Comparison of ENCODE assay signal across 14 cellular contexts in the genomic region with DNA sequence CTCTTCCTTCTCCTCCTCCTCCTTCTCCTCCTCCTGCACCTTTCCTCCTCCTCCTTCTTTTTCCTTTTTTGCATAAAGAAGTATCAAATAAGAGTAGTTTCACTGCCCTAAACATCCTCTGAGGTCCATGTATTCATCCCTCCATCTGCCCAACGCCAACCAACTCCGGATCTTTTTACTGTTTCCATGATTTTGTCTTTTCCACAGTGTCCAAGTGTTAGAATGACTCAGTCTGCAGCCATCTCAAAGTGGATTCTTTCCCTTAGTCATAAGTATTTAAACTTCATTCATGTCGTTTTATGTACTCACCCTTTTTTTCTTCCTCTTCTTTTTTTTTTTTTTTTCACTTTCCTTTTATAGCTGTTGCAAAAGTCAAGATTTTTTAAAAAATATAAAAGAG. TPM values are rescaled to one million over a fixed set of nuclear protein-coding genes. Genes with fewer than 3 reads are reported as not detected.
DNase-seq lines count a peak whose midpoint lies in the region; ATAC-seq and TF ChIP-seq lines count a peak whose summit lies in the region.
"Had no signal": no experiment of that assay in that cellular context is flagged by ENCODE, and none has a peak within 500 bp of the region (broad histone marks: within the 10 kb centered on the region; RNA-seq: fewer than 3 reads in every experiment).

No MANE protein-coding gene starts in this region.

- H3K4me2 ChIP-seq in PC-9, result 0 out of 2 replicates have a peak overlapping the region, but pooled peaks have one; percentile 4

- H3K27ac Mint-ChIP-seq in memory B cell, result peak overlapping the region; percentile 37
- H3K27ac Mint-ChIP-seq: activated naive CD8-positive, alpha-beta T cell had no signal

- DNase-seq in AG09309 (ENCODE audit: low read depth) (peak; percentile 21), H4 (ENCODE audit: low spot score) (peak; percentile 81), PC-9 (peak; percentile 5 to 78), memory B cell (ENCODE audit: low spot score in 2 of 2) (no peak), NCI-H1092 (lab: John Stamatoyannopoulos, UW) (no peak), DMS153 (lab: John Stamatoyannopoulos, UW) (no peak), NCI-H446 treated with DMSO at 0.1 percent for 48 hours (lab: John Stamatoyannopoulos, UW) (no peak)
- DNase-seq: activated CD4-positive, alpha-beta T cell treated with anti-CD3 and anti-CD28 coated beads for 1 hour; central memory CD4-positive, alpha-beta T cell; left ventricle myocardium superior had no signal

- H3K9me3 ChIP-seq in PC-9 (ENCODE audit: insufficient read depth, low read depth), result no peaks in the 10 kb centered on the region

- peaks cover 6% of the 10 kb centered on the region for H3K36me3 Mint-ChIP-seq in memory B cell
- H3K36me3 Mint-ChIP-seq: activated naive CD8-positive, alpha-beta T cell had no signal

- no peak overlapping the region for H3K4me3 ChIP-seq in AG09309 (ENCODE audit: control insufficient read depth, low read depth, low read length)
- H3K4me3 ChIP-seq in PC-9, result no peak overlapping the region
- H3K4me3 ChIP-seq: skin epidermis had no signal

- H3K27me3 ChIP-seq in PC-9 (ENCODE audit: insufficient read depth, low read depth), result no peaks in the 10 kb centered on the region

- H3K36me3 ChIP-seq in PC-9 (ENCODE audit: low read depth), result 0 out of 2 replicates have a peak, but pooled peaks cover 4% of the 10 kb centered on the region

- H3K4me1 ChIP-seq in PC-9 (replicated peaks; ENCODE audit: insufficient read depth), result peaks cover 14% of the 10 kb centered on the region

- POLR2A ChIA-PET in PC-9 (lab: Charles Lee; ENCODE audit: unreplicated experiment), result no interaction called here

- intact Hi-C loops in PC-9 (cut with micrococcal nuclease; ENCODE audit: unreplicated experiment), result loop anchor here (2.0 kb wide), 1 partner anchor 25 kb away; no protein-coding TSS in a partner anchor

- peaks cover 15% of the 10 kb centered on the region for H3K27me3 Mint-ChIP-seq in memory B cell

- no peaks in the 10 kb centered on the region for H3F3A ChIP-seq in PC-9 (ENCODE audit: insufficient read depth, low read depth)

- H2AFZ ChIP-seq in PC-9, result no peak overlapping the region

- H3K79me2 ChIP-seq in PC-9 (ENCODE audit: low read depth), result no peaks in the 10 kb centered on the region

- TF ChIP-seq CTCF in AG09309 (IDR thresholded peaks at IDR 0.05; ENCODE audit: control insufficient read depth, insufficient read depth, low read depth, low read length, missing control alignments) (no peak), PC-9 (conservative IDR thresholded peaks at IDR 0.05) (no peak)

- H3K9me2 ChIP-seq in PC-9 (ENCODE audit: insufficient read depth), result no peaks in the 10 kb centered on the region

- peaks cover 15% of the 10 kb centered on the region for H3K4me1 Mint-ChIP-seq in memory B cell

- no peak overlapping the region for H3K4me3 Mint-ChIP-seq in memory B cell
- H3K4me3 Mint-ChIP-seq: activated naive CD8-positive, alpha-beta T cell had no signal

- no peak for ATAC-seq in memory B cell (ENCODE audit: low read depth)
- ATAC-seq in HG03025 (IDR thresholded peaks at IDR 0.05; ENCODE audit: low FRiP score, unreplicated experiment), result no peak
- ATAC-seq: left ventricle myocardium superior had no signal

- peaks cover 8% of the 10 kb centered on the region for H3K9me3 Mint-ChIP-seq in memory B cell

- peak overlapping the region; percentile 13 for H3K27ac ChIP-seq in PC-9
- H3K27ac ChIP-seq: epithelial cell of prostate, skin epidermis had no signal

- CTCF ChIA-PET in PC-9 (lab: Charles Lee), result no interaction called here

- no peaks in the 10 kb centered on the region for H4K20me1 ChIP-seq in PC-9 (ENCODE audit: insufficient read depth)

- no TSS peak for BruUV-seq in PC-9 (replicated peaks; lab: Mats Ljungman, UMichigan)

RNA-seq across cellular contexts. Expression of a gene that starts 12.9 kb away (rescaled TPM):
- total RNA-seq in H4 (2014; rRNA removed; shearing (Covaris generic)), result 0.06 and 0.21 TPM in 2 replicates
- total RNA-seq in PC-9 (2021), result 22.4 TPM in 2 replicates

RNA-seq across cellular contexts. Expression of a gene that starts 55.1 kb away (rescaled TPM):
- total RNA-seq in H4 (2014; rRNA removed; shearing (Covaris generic)), result 0.72 and 1.1 TPM in 2 replicates
- total RNA-seq in PC-9 (2021), result not detected in 2 replicates

Comparison
In these comparisons a context has a peak if more than half of its experiments do, and no peak if none do; other contexts are left out.
1. DNase-seq: peak in AG09309 (single experiment), H4 (single experiment) and PC-9 (2 of 2); none in memory B cell (0 of 2), NCI-H1092 (single experiment), DMS153 (single experiment) and NCI-H446 treated with DMSO at 0.1 percent for 48 hours (single experiment).
2. RNA of a gene that starts 12.9 kb away (total RNA-seq): 22.4 TPM in PC-9; 0.06 to 0.21 TPM in H4; every median in the first group is over 10 times any median in the second.